8 cellular contexts compared by ENCODE assay signal in the genomic region with DNA sequence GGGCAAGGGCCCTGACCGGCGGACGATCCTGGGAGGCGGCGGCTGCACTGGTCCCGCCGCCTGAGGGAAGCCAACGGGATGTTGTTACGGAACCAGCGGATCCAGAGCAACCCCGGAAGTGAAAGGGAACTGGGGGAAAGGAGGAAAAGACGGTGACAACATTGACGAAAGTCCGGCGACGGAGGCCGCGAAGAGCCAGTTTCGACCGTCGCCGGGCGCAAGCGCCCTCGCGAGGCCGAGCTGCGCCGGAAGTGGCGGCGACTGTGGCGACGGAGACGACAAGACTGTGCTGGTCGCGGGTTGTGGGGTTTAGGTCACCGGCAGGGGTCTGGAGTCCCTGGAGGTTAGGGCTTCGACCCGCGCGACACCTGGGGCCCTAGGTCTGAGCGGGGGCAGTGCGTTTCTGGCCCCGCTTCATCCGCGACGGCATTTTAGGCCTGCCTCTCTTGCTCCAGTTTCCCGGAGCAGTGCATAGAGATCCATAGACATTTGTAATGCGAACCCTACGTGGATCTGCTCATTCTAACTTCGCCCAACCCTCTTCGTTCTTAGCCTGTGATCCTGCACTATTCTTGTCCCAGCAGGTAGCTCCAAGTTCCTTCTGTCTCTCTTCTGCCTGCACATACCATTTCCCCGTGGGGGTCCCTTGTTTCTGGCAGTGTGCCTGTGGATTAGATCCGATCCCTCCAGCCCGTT. TPM values are rescaled to one million over a fixed set of nuclear protein-coding genes. Genes with fewer than 3 reads are reported as not detected.
DNase-seq lines count a peak whose midpoint lies in the region; ATAC-seq and TF ChIP-seq lines count a peak whose summit lies in the region.

Gene BOD1L1, minus strand, starts transcription at position 120 of the 696 bp plus-strand sequence. CDS start 138 bp downstream, outside the sequence.

- H3K4me3 Mint-ChIP-seq in IgD-negative memory B cell = peak within 1 kb of the TSS; percentile 96 to 97 (median 97)
- H3K4me3 Mint-ChIP-seq in activated T-cell treated with anti-CD3 and anti-CD28 coated beads, Interleukin-2, amount 50 U/mL, for 24 hours = peak within 1 kb of the TSS; percentile 98

- peaks cover 44% of the 10 kb centered on the region for H3K79me2 ChIP-seq in PC-9 (ENCODE audit: low read depth)

- no peak for TF ChIP-seq CTCF in PC-9 (conservative IDR thresholded peaks at IDR 0.05)
- TF ChIP-seq CTCF in esophagus squamous epithelium (IDR thresholded peaks at IDR 0.05) = peak; percentile 20 to 62 (median 36)

- peak; percentile 97 for DNase-seq in DMS53 (lab: John Stamatoyannopoulos, UW)
- peak; percentile 70 to 84 for DNase-seq in PC-9
- peak; percentile 88 for DNase-seq in activated T-cell treated with anti-CD3 and anti-CD28 coated beads, Interleukin-2, amount 50 U/mL, for 24 hours
- DNase-seq in esophagus squamous epithelium (lab: John Stamatoyannopoulos, UW) = peak; percentile 28
- DNase-seq in myocyte (ENCODE audit: low read depth) = peak; percentile 94
- peak; percentile 69 to 74 for DNase-seq in stimulated activated CD8-positive, alpha-beta memory T cell treated with anti-CD3 and anti-CD28 coated beads, Interleukin-7, amount 100 ng/mL, for 48 hours (ENCODE audit: extremely low read depth in 1 of 2, low read depth in 1 of 2)

- no peaks in the 10 kb centered on the region for H3K27me3 Mint-ChIP-seq in IgD-negative memory B cell
- no peaks in the 10 kb centered on the region for H3K27me3 Mint-ChIP-seq in activated T-cell treated with anti-CD3 and anti-CD28 coated beads, Interleukin-2, amount 50 U/mL, for 24 hours

- H3K9me2 ChIP-seq in PC-9 (ENCODE audit: insufficient read depth) = no peaks in the 10 kb centered on the region

- no peaks in the 10 kb centered on the region for H3K9me3 Mint-ChIP-seq in IgD-negative memory B cell
- H3K9me3 Mint-ChIP-seq in activated T-cell treated with anti-CD3 and anti-CD28 coated beads, Interleukin-2, amount 50 U/mL, for 24 hours = no peaks in the 10 kb centered on the region

- CTCF ChIA-PET in PC-9 (lab: Charles Lee) = interaction anchor here (0.7 kb wide), 1 partner anchor 767 kb away, joined by 3 read pairs; no protein-coding TSS in a partner anchor

- H3K4me1 Mint-ChIP-seq in IgD-negative memory B cell = peaks cover 36 to 43% (median 38%) of the 10 kb centered on the region in 3 donors
- H3K4me1 Mint-ChIP-seq in activated T-cell treated with anti-CD3 and anti-CD28 coated beads, Interleukin-2, amount 50 U/mL, for 24 hours (ENCODE audit: low read depth) = peaks cover 48% of the 10 kb centered on the region

- H3K36me3 Mint-ChIP-seq in IgD-negative memory B cell = no peaks in the 10 kb centered on the region
- H3K36me3 Mint-ChIP-seq in activated T-cell treated with anti-CD3 and anti-CD28 coated beads, Interleukin-2, amount 50 U/mL, for 24 hours (ENCODE audit: low read depth) = peaks cover 30% of the 10 kb centered on the region

- peak in 3 of 4 donors; percentile 7 to 76 (median 73) for TF ChIP-seq POLR2A in esophagus squamous epithelium (IDR thresholded peaks at IDR 0.05)

- H3K4me1 ChIP-seq in PC-9 (replicated peaks; ENCODE audit: insufficient read depth) (peaks cover 15% of the 10 kb centered on the region), esophagus squamous epithelium (peaks cover 0 to 45% (median 11%) of the 10 kb centered on the region in 3 donors)

- peak within 1 kb of the TSS; percentile 95 to 99 (median 98) for H3K27ac Mint-ChIP-seq in IgD-negative memory B cell
- H3K27ac Mint-ChIP-seq in activated T-cell treated with anti-CD3 and anti-CD28 coated beads, Interleukin-2, amount 50 U/mL, for 24 hours = peak within 1 kb of the TSS; percentile 98

- BruUV-seq in PC-9 (replicated peaks; lab: Mats Ljungman, UMichigan) = TSS peak; percentile 90

- 0% methylated on average over 26 to 42 of the region's 55 CpGs for WGBS in esophagus squamous epithelium, 2 donors

- H3K36me3 ChIP-seq in PC-9 (ENCODE audit: low read depth) (no peaks in the 10 kb centered on the region), esophagus squamous epithelium (no peaks in the 10 kb centered on the region)

- H3K27ac ChIP-seq in PC-9 (peak within 1 kb of the TSS; percentile 85), esophagus squamous epithelium (peak within 1 kb of the TSS; percentile 91 to 99 (median 96))

- H3K27me3 ChIP-seq in PC-9 (ENCODE audit: insufficient read depth, low read depth) = no peaks in the 10 kb centered on the region
- no peaks in the 10 kb centered on the region for H3K27me3 ChIP-seq in esophagus squamous epithelium

- H4K20me1 ChIP-seq in PC-9 (ENCODE audit: insufficient read depth) = peaks cover 9% of the 10 kb centered on the region; the same call in 1 of the 2 replicates

- peak; percentile 92 for ATAC-seq in GM21529 (IDR thresholded peaks at IDR 0.05; ENCODE audit: unreplicated experiment)

- POLR2A ChIA-PET in PC-9 (lab: Charles Lee; ENCODE audit: unreplicated experiment) = no interaction called here

- peak within 1 kb of the TSS; percentile 87 for H2AFZ ChIP-seq in PC-9

- H3F3A ChIP-seq in PC-9 (ENCODE audit: insufficient read depth, low read depth) = no peaks in the 10 kb centered on the region

- intact Hi-C loops in PC-9 (cut with micrococcal nuclease; ENCODE audit: unreplicated experiment) (loop anchor here (1.0 kb wide), 1 partner anchor 265 kb away; no protein-coding TSS in a partner anchor), esophagus squamous epithelium (cut with DNase I) (no loop called here)

- H3K9me3 ChIP-seq in PC-9 (ENCODE audit: insufficient read depth, low read depth) (no peaks in the 10 kb centered on the region), esophagus squamous epithelium (no peaks in the 10 kb centered on the region)

- H3K4me3 ChIP-seq in PC-9 = peak within 1 kb of the TSS; percentile 68
- H3K4me3 ChIP-seq in esophagus squamous epithelium = peak within 1 kb of the TSS; percentile 64 to 95 (median 86)

- H3K4me2 ChIP-seq in PC-9 = peak within 1 kb of the TSS; percentile 98

RNA-seq across cellular contexts. Expression of gene BOD1L1, which starts in this region (rescaled TPM):
- polyA plus RNA-seq in IgD-negative memory B cell = 6.5 TPM
- 33.6 and 40.4 TPM in 2 replicates for total RNA-seq in PC-9 (2021)
- 10 to 100 TPM; 15.0 to 37.0 (median 25.6) TPM for total RNA-seq in esophagus squamous epithelium
- total RNA-seq in myocyte = 31.9 and 34.2 TPM in 2 replicates
- 10.9 TPM for polyA plus RNA-seq in myocyte (2012)

Comparison
In these comparisons a context has a peak if more than half of its experiments do, and no peak if none do; other contexts are left out.
1. Peak in every context shown above with its lines: DNase-seq, ATAC-seq, H3K4me3 ChIP-seq and H3K27ac ChIP-seq.
2. DNase-seq: peak in every context shown above with its lines; median percentile 97 in DMS53; 94 in myocyte; 88 in activated T-cell treated with anti-CD3 and anti-CD28 coated beads, Interleukin-2, amount 50 U/mL, for 24 hours; 77 in PC-9; 72 in stimulated activated CD8-positive, alpha-beta memory T cell treated with anti-CD3 and anti-CD28 coated beads, Interleukin-7, amount 100 ng/mL, for 48 hours; 28 in esophagus squamous epithelium.